Comparison of ENCODE assay signal across 8 cellular contexts in genomic region chr7:50826371-50827172, GRCh38. TPM values are rescaled to one million over a fixed set of nuclear protein-coding genes. Genes with fewer than 3 reads are reported as not detected.
DNase-seq lines count a peak whose midpoint lies in the region; ATAC-seq, FAIRE-seq and TF ChIP-seq lines count a peak whose summit lies in the region.

No MANE protein-coding gene starts in this region.

- H3K27ac Mint-ChIP-seq in activated T-cell treated with anti-CD3 and anti-CD28 coated beads, Interleukin-2, amount 50 U/mL, for 72 hours = no peak overlapping the region

- no peaks in the 10 kb centered on the region for H3K36me3 Mint-ChIP-seq in activated T-cell treated with anti-CD3 and anti-CD28 coated beads, Interleukin-2, amount 50 U/mL, for 72 hours (ENCODE audit: insufficient read depth in 2 of 2)

- H3K4me1 Mint-ChIP-seq in activated T-cell treated with anti-CD3 and anti-CD28 coated beads, Interleukin-2, amount 50 U/mL, for 72 hours (ENCODE audit: low read depth) = peaks cover 21% of the 10 kb centered on the region

- peak; percentile 99 for ATAC-seq in activated T-cell treated with anti-CD3 and anti-CD28 coated beads, Interleukin-2, amount 50 U/mL, for 72 hours (replicated peaks in 1 of 2)
- no peak for ATAC-seq in GM19452 (IDR thresholded peaks at IDR 0.05; ENCODE audit: unreplicated experiment)

- TF ChIP-seq POLR2A in GM12891 (IDR thresholded peaks at IDR 0.05; ENCODE audit: low read depth, low read length) = no peak
- no peak for TF ChIP-seq POLR2A in GM12892 (IDR thresholded peaks at IDR 0.05; ENCODE audit: low read depth, low read length)

- H3K27me3 Mint-ChIP-seq in activated T-cell treated with anti-CD3 and anti-CD28 coated beads, Interleukin-2, amount 50 U/mL, for 72 hours (ENCODE audit: low read depth) = peaks cover 31% of the 10 kb centered on the region

- peak; percentile 79 for DNase-seq in AG08395 (ENCODE audit: low spot score)
- DNase-seq in LHCN-M2 (ENCODE audit: low read depth) = peak; percentile 95
- DNase-seq in activated T-cell treated with anti-CD3 and anti-CD28 coated beads, Interleukin-2, amount 50 U/mL, for 72 hours = peak; percentile 63 to 80
- DNase-seq in kidney tubule cell (ENCODE audit: low spot score) = peak; percentile 96
- DNase-seq in NCI-H345 treated with DMSO at 0.1 percent for 48 hours (lab: John Stamatoyannopoulos, UW; ENCODE audit: unreplicated experiment) = no peak
- no peak for DNase-seq in GM12891 (ENCODE audit: insufficient read length, low spot score)
- no peak for DNase-seq in GM12892 (ENCODE audit: insufficient read length)

- H3K9me3 Mint-ChIP-seq in activated T-cell treated with anti-CD3 and anti-CD28 coated beads, Interleukin-2, amount 50 U/mL, for 72 hours = no peaks in the 10 kb centered on the region

- FAIRE-seq in GM12891 (lab: Jason Lieb, UNC) = no peak
- no peak for FAIRE-seq in GM12892 (lab: Jason Lieb, UNC)

- H3K4me3 Mint-ChIP-seq in activated T-cell treated with anti-CD3 and anti-CD28 coated beads, Interleukin-2, amount 50 U/mL, for 72 hours = peak overlapping the region; percentile 9 to 37

TF ChIP-seq in GM12891, 5 proteins besides CTCF, POLR2A, EP300 and RAD21:
- TF ChIP-seq SPI1 (IDR thresholded peaks at IDR 0.05; ENCODE audit: low read depth, low read length) (no peak), TAF1 (IDR thresholded peaks at IDR 0.05; ENCODE audit: low read depth, low read length) (no peak), PAX5 (IDR thresholded peaks at IDR 0.05; ENCODE audit: insufficient read depth, low read length, severe bottlenecking) (no peak), POU2F2 (IDR thresholded peaks at IDR 0.05; ENCODE audit: low read depth, low read length) (no peak), POLR2AphosphoS5 (IDR thresholded peaks at IDR 0.05; ENCODE audit: low read depth, low read length) (no peak)

RNA-seq across cellular contexts. Expression of gene GRB10, which starts 43.9 kb away (rescaled TPM):
- 17.5 and 24.0 TPM in 2 replicates for total RNA-seq in LHCN-M2 (2014; rRNA removed)
- 22.3 TPM for polyA plus RNA-seq in LHCN-M2 (2012)
- total RNA-seq in activated T-cell treated with anti-CD3 and anti-CD28 coated beads, Interleukin-2, amount 50 U/mL, for 72 hours = 10 to 100 TPM; 18.4 to 21.0 TPM
- polyA plus RNA-seq in GM12891 (2012; ENCODE audit: low read depth, missing spikeins) = 0.10 TPM
- not detected for polyA plus RNA-seq in GM12892 (2012; ENCODE audit: missing spikeins)

Comparison
In these comparisons a context has a peak if more than half of its experiments do, and no peak if none do; other contexts are left out.
1. DNase-seq: peak in AG08395 (single experiment), LHCN-M2 (single experiment), activated T-cell treated with anti-CD3 and anti-CD28 coated beads, Interleukin-2, amount 50 U/mL, for 72 hours (2 of 2) and kidney tubule cell (single experiment); none in NCI-H345 treated with DMSO at 0.1 percent for 48 hours (single experiment), GM12891 (single experiment) and GM12892 (single experiment).